ENCODE assay signal across 7 cellular contexts in genomic region chr11:44871682-44872081, GRCh38.
DNase-seq lines count a peak whose midpoint lies in the region; ATAC-seq lines count a peak whose summit lies in the region.

No MANE protein-coding gene starts in this region.

- DNase-seq in RPMI8226: peak; percentile 74

- peak; percentile 90 for ATAC-seq in GM18499 (IDR thresholded peaks at IDR 0.05; ENCODE audit: insufficient read depth, unreplicated experiment)
- peak; percentile 82 for ATAC-seq in GM19043 (IDR thresholded peaks at IDR 0.05; ENCODE audit: low read depth, unreplicated experiment)
- ATAC-seq in GM21390 (IDR thresholded peaks at IDR 0.05; ENCODE audit: unreplicated experiment): peak; percentile 97
- peak; percentile 95 for ATAC-seq in HG02759 (IDR thresholded peaks at IDR 0.05; ENCODE audit: unreplicated experiment)
- ATAC-seq in HG03108 (IDR thresholded peaks at IDR 0.05; ENCODE audit: unreplicated experiment): peak; percentile 92
- peak; percentile 77 for ATAC-seq in HG03571 (IDR thresholded peaks at IDR 0.05; ENCODE audit: unreplicated experiment)

Comparison
In these comparisons a context has a peak if more than half of its experiments do, and no peak if none do; other contexts are left out.
1. Peak in every context shown above with its lines: DNase-seq and ATAC-seq.